Comparison of ENCODE assay signal across 10 cellular contexts in the genomic region with DNA sequence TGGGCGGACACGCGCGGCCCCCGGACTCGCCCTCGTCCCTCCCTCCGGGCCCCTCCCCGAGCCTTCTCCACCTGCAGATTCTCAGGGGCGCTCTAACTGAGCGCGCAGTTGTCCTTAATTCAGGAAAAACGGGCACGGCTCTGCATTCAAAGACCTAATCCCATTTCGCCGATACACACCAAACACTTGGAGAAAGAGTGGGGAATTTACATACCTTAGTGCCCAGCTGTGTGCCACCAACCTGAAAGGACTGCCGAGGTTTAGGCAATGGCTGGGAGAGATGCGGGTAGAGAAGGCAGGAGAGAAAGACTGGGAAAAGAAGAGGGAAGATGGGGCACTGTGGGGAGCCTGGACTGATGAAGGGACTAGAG. TPM values are rescaled to one million over a fixed set of nuclear protein-coding genes. Genes with fewer than 3 reads are reported as not detected.
DNase-seq lines count a peak whose midpoint lies in the region; ATAC-seq, FAIRE-seq and TF ChIP-seq lines count a peak whose summit lies in the region.
"Had no signal": no experiment of that assay in that cellular context is flagged by ENCODE, and none has a peak within 500 bp of the region (broad histone marks: within the 10 kb centered on the region; RNA-seq: fewer than 3 reads in every experiment).

No MANE protein-coding gene starts in this region.

- TF ChIP-seq POLR2A in stomach (IDR thresholded peaks at IDR 0.05), result no peak

- WGBS in lung, 2 donors, result 16 to 18% methylated on average over 18 of the region's 18 CpGs
- 18 to 42% (median 19%) methylated on average over 8 to 18 of the region's 18 CpGs for WGBS in stomach, 5 donors

- TF ChIP-seq CTCF in bronchial epithelial cell (IDR thresholded peaks at IDR 0.05; ENCODE audit: insufficient read depth, low read length, severe bottlenecking) (no peak), lung (IDR thresholded peaks at IDR 0.05; ENCODE audit: control extremely low read depth, extremely low read depth) (no peak), stomach (IDR thresholded peaks at IDR 0.05) (no peak)

- H3K27me3 ChIP-seq in bronchial epithelial cell (ENCODE audit: control insufficient read depth, insufficient read depth, low read length) (peaks cover 13% of the 10 kb centered on the region), lung (ENCODE audit: control insufficient read depth, insufficient read depth) (no peaks in the 10 kb centered on the region), stomach (peaks cover 0 to 48% (median 25%) of the 10 kb centered on the region in 3 donors)

- no peak overlapping the region for H3K27ac ChIP-seq in lung (ENCODE audit: low read depth in 1 of 2, low read length in 1 of 2)
- no peak overlapping the region for H3K27ac ChIP-seq in stomach

- H3K4me1 ChIP-seq in lung (ENCODE audit: control insufficient read depth in 2 of 2, insufficient read depth in 2 of 2, low read length in 2 of 2), result peaks cover 0 to 8% of the 10 kb centered on the region in 2 donors
- H3K4me1 ChIP-seq in stomach, result peaks cover 6 to 16% (median 12%) of the 10 kb centered on the region in 4 donors

- FAIRE-seq in bronchial epithelial cell (lab: Jason Lieb, UNC), result no peak
- FAIRE-seq: A204.1 had no signal

- DNase-seq in NCI-H1417 (lab: John Stamatoyannopoulos, UW), result peak in 2 of 3 experiments; percentile 44 to 67
- DNase-seq in NCI-H1417 treated with DMSO at 0.1 percent for 48 hours (lab: John Stamatoyannopoulos, UW), result no peak
- DNase-seq in bronchial epithelial cell (ENCODE audit: low read depth), result no peak
- no peak for DNase-seq in lung (ENCODE audit: low spot score)
- no peak for DNase-seq in stomach
- DNase-seq in DMS 273 (lab: John Stamatoyannopoulos, UW; ENCODE audit: unreplicated experiment), result no peak
- DNase-seq in cortex of kidney (lab: John Stamatoyannopoulos, UW), result no peak
- DNase-seq: NCI-H446 treated with DMSO at 0.1 percent for 48 hours had no signal

- H3K4me3 ChIP-seq in bronchial epithelial cell (ENCODE audit: low read depth, low read length), result peak overlapping the region; percentile 21
- peak overlapping the region; percentile 26 for H3K4me3 ChIP-seq in lung
- peak overlapping the region; percentile 40 to 55 (median 48) for H3K4me3 ChIP-seq in stomach

- H3K36me3 ChIP-seq in bronchial epithelial cell (ENCODE audit: control insufficient read depth, insufficient read depth, low read length), result no peaks in the 10 kb centered on the region
- no peaks in the 10 kb centered on the region for H3K36me3 ChIP-seq in lung (ENCODE audit: control insufficient read depth in 2 of 2, insufficient read depth in 2 of 2, low read length in 2 of 2)
- H3K36me3 ChIP-seq in stomach, result no peaks in the 10 kb centered on the region

- H3K9me3 ChIP-seq in lung (ENCODE audit: control insufficient read depth in 2 of 2, insufficient read depth in 1 of 2, low read length in 1 of 2), result peaks cover 0 to 3% of the 10 kb centered on the region in 2 donors
- H3K9me3 ChIP-seq in stomach, result peaks cover 0 to 15% (median 0%) of the 10 kb centered on the region in 4 donors

- intact Hi-C loops in stomach (cut with DNase I; ENCODE audit: low total_unique reads), result no loop called here

- ATAC-seq in lung (ENCODE audit: insufficient read depth, low FRiP score) (no peak), HG03342 (IDR thresholded peaks at IDR 0.05; ENCODE audit: unreplicated experiment) (no peak)

- no peak for TF ChIP-seq EP300 in stomach (IDR thresholded peaks at IDR 0.05)

RNA-seq across cellular contexts. Expression of gene IGDCC3, which starts 21.8 kb away (rescaled TPM):
- not detected in 2 replicates for total RNA-seq in bronchial epithelial cell
- 1 to 10 TPM in 1 of 2 donors, under 1 TPM in 1; 0.09 to 1.3 TPM for total RNA-seq in lung
- not detected for polyA plus RNA-seq in lung
- total RNA-seq in stomach, result 1 to 10 TPM in 2 of 5 donors, not detected in 3; 1.7 to 5.8 TPM
- polyA plus RNA-seq in stomach, result under 1 TPM in 2 of 3 donors, not detected in 1; 0.08 to 0.12 TPM

RNA-seq across cellular contexts. Expression of gene RNU5B-1, which starts 51.5 kb away (rescaled TPM):
- not detected in 2 replicates for total RNA-seq in bronchial epithelial cell
- total RNA-seq in lung, result 10 to 100 TPM in 1 of 2 donors, not detected in 1; 10.9 TPM
- polyA plus RNA-seq in lung, result not detected
- not detected for total RNA-seq in stomach
- polyA plus RNA-seq in stomach, result not detected

Comparison
In these comparisons a context has a peak if more than half of its experiments do, and no peak if none do; other contexts are left out.
1. DNase-seq: peak in NCI-H1417 (2 of 3); none in NCI-H1417 treated with DMSO at 0.1 percent for 48 hours (single experiment), bronchial epithelial cell (single experiment), lung (single experiment), stomach (single experiment), DMS 273 (single experiment) and cortex of kidney (single experiment).
2. Peak in every context shown above with its lines, with median percentiles within 50 percentile points of each other: H3K4me3 ChIP-seq.